Comparison of ENCODE assay signal across 12 cellular contexts in genomic region chr1:112735752-112736151, GRCh38. TPM values are rescaled to one million over a fixed set of nuclear protein-coding genes. Genes with fewer than 3 reads are reported as not detected.
A peak's percentile ranks its signal among the peaks of the same experiment; 100 is the strongest.
DNase-seq lines count a peak whose midpoint lies in the region; ATAC-seq, FAIRE-seq and TF ChIP-seq lines count a peak whose summit lies in the region.
"Had no signal": no experiment of that assay in that cellular context is flagged by ENCODE, and none has a peak within 500 bp of the region (broad histone marks: within the 10 kb centered on the region; RNA-seq: fewer than 3 reads in every experiment).

No MANE protein-coding gene starts in this region.

- H3K79me2 ChIP-seq in astrocyte (ENCODE audit: insufficient read depth, low read length): no peaks in the 10 kb centered on the region

- DNase-seq in COLO829 (ENCODE audit: low spot score): peak; percentile 25
- DNase-seq in astrocyte (ENCODE audit: low read depth): peak; percentile 90
- DNase-seq in lung microvascular endothelial cell (ENCODE audit: low read depth in 2 of 2): peak; percentile 29 to 67
- no peak for DNase-seq in GOT3 (lab: John Stamatoyannopoulos, UW)
- DNase-seq in NCI-H1436 treated with DMSO at 0.1 percent for 48 hours (lab: John Stamatoyannopoulos, UW): no peak
- DNase-seq: activated naive CD4-positive, alpha-beta T cell treated with anti-CD3 and anti-CD28 coated beads, Interleukin-2, amount 10 ng/mL, durations not matched to agents 7 days and 5 days; GF-D8; left colon; NCI-H1694 treated with DMSO at 0.1 percent for 48 hours had no signal

- H3K27me3 Mint-ChIP-seq in astrocyte (ENCODE audit: low read depth, unreplicated experiment): peaks cover 2% of the 10 kb centered on the region

- H3K9ac ChIP-seq in astrocyte (ENCODE audit: low read length): no peak overlapping the region

- no peak overlapping the region for H3K4me3 Mint-ChIP-seq in astrocyte (ENCODE audit: unreplicated experiment)
- H3K4me3 Mint-ChIP-seq: activated naive CD4-positive, alpha-beta T cell treated with anti-CD3 and anti-CD28 coated beads, Interleukin-2, amount 10 ng/mL, durations not matched to agents 7 days and 5 days had no signal

- H2AFZ ChIP-seq in astrocyte (ENCODE audit: low read depth, low read length): no peak overlapping the region

- H3K27ac Mint-ChIP-seq in astrocyte (ENCODE audit: unreplicated experiment): peak overlapping the region; percentile 50
- H3K27ac Mint-ChIP-seq: activated naive CD4-positive, alpha-beta T cell treated with anti-CD3 and anti-CD28 coated beads, Interleukin-2, amount 10 ng/mL, durations not matched to agents 7 days and 5 days had no signal

- peak overlapping the region; percentile 79 for H3K27ac ChIP-seq in astrocyte (ENCODE audit: low read depth, low read length)

- H3K4me3 ChIP-seq in astrocyte (ENCODE audit: insufficient read depth, low read depth, low read length): no peak overlapping the region
- H3K4me3 ChIP-seq: HAP-1 had no signal

- no peaks in the 10 kb centered on the region for H3K36me3 ChIP-seq in astrocyte (ENCODE audit: insufficient read depth, low read length)
- H3K36me3 ChIP-seq: HAP-1 had no signal

- no peaks in the 10 kb centered on the region for H3K27me3 ChIP-seq in astrocyte (ENCODE audit: insufficient read depth, low read length)

- no peaks in the 10 kb centered on the region for H4K20me1 ChIP-seq in astrocyte (ENCODE audit: insufficient read depth, low read length)

- peak overlapping the region; percentile 42 for H3K4me2 ChIP-seq in astrocyte (ENCODE audit: low read length)

- H3K36me3 Mint-ChIP-seq in astrocyte (ENCODE audit: low read depth, unreplicated experiment): peaks cover 2% of the 10 kb centered on the region
- H3K36me3 Mint-ChIP-seq: activated naive CD4-positive, alpha-beta T cell treated with anti-CD3 and anti-CD28 coated beads, Interleukin-2, amount 10 ng/mL, durations not matched to agents 7 days and 5 days had no signal

- peaks cover 10% of the 10 kb centered on the region for H3K9me3 Mint-ChIP-seq in astrocyte (ENCODE audit: unreplicated experiment)
- H3K9me3 Mint-ChIP-seq: activated naive CD4-positive, alpha-beta T cell treated with anti-CD3 and anti-CD28 coated beads, Interleukin-2, amount 10 ng/mL, durations not matched to agents 7 days and 5 days had no signal

- H3K4me1 Mint-ChIP-seq in astrocyte (ENCODE audit: low read depth, unreplicated experiment): peaks cover 14% of the 10 kb centered on the region
- H3K4me1 Mint-ChIP-seq: activated naive CD4-positive, alpha-beta T cell treated with anti-CD3 and anti-CD28 coated beads, Interleukin-2, amount 10 ng/mL, durations not matched to agents 7 days and 5 days had no signal

- no peak for TF ChIP-seq CTCF in astrocyte (IDR thresholded peaks at IDR 0.05; ENCODE audit: insufficient read depth, low read depth, low read length)

- peak; percentile 83 for FAIRE-seq in astrocyte (lab: Jason Lieb, UNC)

- H3K9me3 ChIP-seq in astrocyte (ENCODE audit: insufficient read depth, low read depth, low read length): no peaks in the 10 kb centered on the region
- H3K9me3 ChIP-seq: HAP-1 had no signal

- ATAC-seq in HG02610 (IDR thresholded peaks at IDR 0.05; ENCODE audit: unreplicated experiment): peak; percentile 49
- ATAC-seq in HG02938 (IDR thresholded peaks at IDR 0.05; ENCODE audit: unreplicated experiment): no peak
- ATAC-seq: left colon had no signal

- H3K4me1 ChIP-seq in astrocyte (ENCODE audit: insufficient read depth, low read length): peaks cover 16% of the 10 kb centered on the region
- H3K4me1 ChIP-seq: HAP-1 had no signal

RNA-seq across cellular contexts. Expression of gene PPM1J, which starts 20.6 kb away (rescaled TPM):
- total RNA-seq in astrocyte: 5.2 TPM in 2 replicates
- total RNA-seq in lung microvascular endothelial cell: 0.65 and 0.79 TPM in 2 replicates

RNA-seq across cellular contexts. Expression of gene RHOC, which starts 28.8 kb away (rescaled TPM):
- total RNA-seq in astrocyte (585 and 657 TPM in 2 replicates), lung microvascular endothelial cell (538 and 654 TPM in 2 replicates)

Comparison
In these comparisons a context has a peak if more than half of its experiments do, and no peak if none do; other contexts are left out.
1. DNase-seq: peak in COLO829 (single experiment), astrocyte (single experiment) and lung microvascular endothelial cell (2 of 2); none in GOT3 (single experiment) and NCI-H1436 treated with DMSO at 0.1 percent for 48 hours (single experiment).